ENCODE assay signal across 9 cellular contexts in the genomic region with DNA sequence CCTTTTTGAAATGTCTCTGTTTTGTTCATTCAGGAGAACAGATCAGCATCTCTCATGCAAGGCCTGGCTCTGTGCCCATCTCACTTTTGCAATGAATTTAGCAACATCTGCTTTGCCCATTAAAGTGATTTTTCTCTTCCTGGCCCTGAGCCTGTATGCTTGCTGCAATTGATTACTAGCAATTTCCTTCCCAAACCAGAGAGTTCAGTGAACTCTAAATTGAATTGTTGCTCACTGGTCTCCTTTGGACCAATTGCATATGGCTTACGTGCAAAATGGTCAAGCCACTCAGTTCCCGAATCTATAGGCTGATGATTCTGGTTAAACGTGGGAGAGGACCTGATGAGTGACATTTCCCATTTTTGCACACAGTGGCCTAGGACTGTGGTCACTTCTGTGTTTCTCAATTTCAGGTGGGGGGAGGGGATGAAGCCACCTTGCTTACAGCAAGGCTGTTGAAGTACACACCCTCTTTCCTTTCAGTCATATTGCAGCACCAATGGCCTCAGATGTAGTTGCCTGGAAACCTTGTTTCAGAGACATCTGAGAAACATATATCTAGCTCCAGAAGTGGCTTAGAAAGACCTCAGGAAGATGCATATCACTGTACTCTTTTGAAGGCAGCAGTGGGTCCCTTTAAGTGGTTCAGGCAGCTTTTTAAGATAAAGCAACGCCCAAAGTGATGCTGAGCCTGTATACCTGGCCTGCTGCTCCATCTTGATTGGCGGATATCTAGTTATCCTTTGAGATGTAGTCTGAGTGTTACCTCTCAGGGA.
DNase-seq lines count a peak whose midpoint lies in the region; ATAC-seq, FAIRE-seq and TF ChIP-seq lines count a peak whose summit lies in the region.
"Had no signal": no experiment of that assay in that cellular context is flagged by ENCODE, and none has a peak within 500 bp of the region (broad histone marks: within the 10 kb centered on the region; RNA-seq: fewer than 3 reads in every experiment).

No MANE protein-coding gene starts in this region.

- CTCF ChIA-PET in IMR-90 (lab: Yijun Ruan, JAX), result no interaction called here

- H3K18ac ChIP-seq in IMR-90 (ENCODE audit: low read depth, low read length) (peak overlapping the region; percentile 51), neuronal stem cell (ENCODE audit: low read length) (no peak overlapping the region)

- H4K8ac ChIP-seq in IMR-90 (ENCODE audit: low read depth in 2 of 2, low read length in 2 of 2) (peak overlapping the region; percentile 17 to 38; a peak in 2 of 4 replicates), neuronal stem cell (ENCODE audit: low read depth, low read length) (no peak overlapping the region)

- no peak overlapping the region for H2BK12ac ChIP-seq in neuronal stem cell (ENCODE audit: low read length)

- H2AFZ ChIP-seq in IMR-90 (replicated peaks; ENCODE audit: low read length, poor library complexity), result peak overlapping the region; percentile 9
- H2AFZ ChIP-seq in neuronal stem cell (ENCODE audit: low read length), result no peak overlapping the region

- no peak for TF ChIP-seq CTCF in IMR-90 (conservative IDR thresholded peaks at IDR 0.05; ENCODE audit: low read depth, low read length)

- peak; percentile 99 for FAIRE-seq in GM12891 (lab: Jason Lieb, UNC)

- H3K4me1 ChIP-seq in IMR-90 (ENCODE audit: control insufficient read depth, insufficient read depth, low read length) (peaks cover 27% of the 10 kb centered on the region), neuronal stem cell (ENCODE audit: control insufficient read depth in 2 of 2, insufficient read depth in 1 of 2, low read depth in 1 of 2, low read length in 2 of 2) (peaks cover 0 to 5% of the 10 kb centered on the region in 2 donors)

- H3K27me3 Mint-ChIP-seq in activated T-helper 1 cell treated with anti-CD3 and anti-CD28 coated beads, Interleukin-12 subunit alpha, Interleukin-12 subunit beta, Interleukin-2, Interleukin-4 antibody, amounts not matched to agents 30 ng/mL and 10 ng/mL and 1 ng/mL, durations not matched to agents 14 hours and 24 hours and 36 hours (ENCODE audit: insufficient read depth), result no peaks in the 10 kb centered on the region
- H3K27me3 Mint-ChIP-seq: memory B cell had no signal

- H2BK20ac ChIP-seq in IMR-90 (ENCODE audit: low read depth, low read length), result peak overlapping the region; percentile 59

- TF ChIP-seq POLR2A in GM12891 (IDR thresholded peaks at IDR 0.05; ENCODE audit: low read depth, low read length), result no peak; the same call in 1 of the 2 replicates
- TF ChIP-seq POLR2A in IMR-90 (IDR thresholded peaks at IDR 0.05; ENCODE audit: low read depth, low read length), result no peak

- H3K14ac ChIP-seq in IMR-90 (replicated peaks; ENCODE audit: low read depth, low read length) (peak overlapping the region; percentile 57), neuronal stem cell (ENCODE audit: low read length) (no peak overlapping the region)

- H3K79me1 ChIP-seq in IMR-90 (ENCODE audit: low read depth in 1 of 2, low read length in 2 of 2) (peaks cover 0 to 3% of the 10 kb centered on the region in 2 experiments; a peak in 1 of 4 replicates), neuronal stem cell (ENCODE audit: low read depth, low read length) (no peaks in the 10 kb centered on the region)

- peaks cover 7% of the 10 kb centered on the region for H3K9me3 Mint-ChIP-seq in activated T-helper 1 cell treated with anti-CD3 and anti-CD28 coated beads, Interleukin-12 subunit alpha, Interleukin-12 subunit beta, Interleukin-2, Interleukin-4 antibody, amounts not matched to agents 30 ng/mL and 10 ng/mL and 1 ng/mL, durations not matched to agents 14 hours and 24 hours and 36 hours

- H3K27ac Mint-ChIP-seq in activated T-helper 1 cell treated with anti-CD3 and anti-CD28 coated beads, Interleukin-12 subunit alpha, Interleukin-12 subunit beta, Interleukin-2, Interleukin-4 antibody, amounts not matched to agents 30 ng/mL and 10 ng/mL and 1 ng/mL, durations not matched to agents 14 hours and 24 hours and 36 hours, result peak overlapping the region; percentile 66
- H3K27ac Mint-ChIP-seq: memory B cell had no signal

- H3K9me3 ChIP-seq in IMR-90 (ENCODE audit: control insufficient read depth, insufficient read depth, low read length), result no peaks in the 10 kb centered on the region
- H3K9me3 ChIP-seq in neuronal stem cell (replicated peaks in 1 of 2; ENCODE audit: control insufficient read depth in 2 of 2, insufficient read depth in 1 of 2, low read depth in 1 of 2, low read length in 2 of 2), result no peaks in the 10 kb centered on the region

- peak; percentile 66 for ATAC-seq in GM21447 (IDR thresholded peaks at IDR 0.05; ENCODE audit: unreplicated experiment)
- no peak for ATAC-seq in IMR-90 (ENCODE audit: low read depth)

- no peak overlapping the region for H2AK9ac ChIP-seq in IMR-90 (replicated peaks; ENCODE audit: low read depth, low read length, poor library complexity)

- H2BK5ac ChIP-seq in IMR-90 (ENCODE audit: low read depth, low read length, poor library complexity, severe bottlenecking) (peak overlapping the region; percentile 13), neuronal stem cell (ENCODE audit: low read length) (no peak overlapping the region)

- dilution Hi-C loops in IMR-90 (cut with HindIII; ENCODE audit: low sequenced_read_pairs, unreplicated experiment), result no loop called here

- H3K4me3 Mint-ChIP-seq in activated T-helper 1 cell treated with anti-CD3 and anti-CD28 coated beads, Interleukin-12 subunit alpha, Interleukin-12 subunit beta, Interleukin-2, Interleukin-4 antibody, amounts not matched to agents 30 ng/mL and 10 ng/mL and 1 ng/mL, durations not matched to agents 14 hours and 24 hours and 36 hours, result no peak overlapping the region
- H3K4me3 Mint-ChIP-seq: memory B cell had no signal

- H2AK5ac ChIP-seq in IMR-90 (ENCODE audit: low read depth, low read length), result peak overlapping the region; percentile 79; the same call in 1 of the 2 replicates
- no peak overlapping the region for H2AK5ac ChIP-seq in neuronal stem cell (ENCODE audit: low read depth, low read length)

- DNase-seq in GM12891 (ENCODE audit: insufficient read length, low spot score) (no peak), IMR-90 (peak; percentile 62), medulla oblongata (ENCODE audit: extremely low spot score) (peak; percentile 7), DMS153 treated with DMSO at 0.1 percent for 48 hours (lab: John Stamatoyannopoulos, UW; ENCODE audit: unreplicated experiment) (no peak), NCI-H2107 treated with DMSO at 0.1 percent for 48 hours (lab: John Stamatoyannopoulos, UW; ENCODE audit: unreplicated experiment) (no peak), neuronal stem cell (ENCODE audit: low spot score) (no peak)
- peak; percentile 11 for DNase-seq in activated T-helper 1 cell treated with anti-CD3 and anti-CD28 coated beads, Interleukin-12 subunit alpha, Interleukin-12 subunit beta, Interleukin-2, Interleukin-4 antibody, amounts not matched to agents 30 ng/mL and 10 ng/mL and 1 ng/mL, durations not matched to agents 14 hours and 24 hours and 36 hours (ENCODE audit: low spot score)

- H3K4ac ChIP-seq in IMR-90 (ENCODE audit: low read depth, low read length) (peak overlapping the region; percentile 89), neuronal stem cell (ENCODE audit: low read length) (no peak overlapping the region)

- H3K9me1 ChIP-seq in IMR-90 (ENCODE audit: insufficient read depth, low read length), result peaks cover 25% of the 10 kb centered on the region

- H4K91ac ChIP-seq in IMR-90 (ENCODE audit: insufficient read depth, low read depth, low read length), result peak overlapping the region; percentile 44
- no peak overlapping the region for H4K91ac ChIP-seq in neuronal stem cell (ENCODE audit: low read depth, low read length, poor library complexity)

- POLR2A ChIA-PET in IMR-90 (lab: Charles Lee; ENCODE audit: unreplicated experiment), result no interaction called here

- H3K56ac ChIP-seq in IMR-90 (ENCODE audit: extremely low read depth, insufficient read depth, low read length), result no peak overlapping the region

- H4K20me1 ChIP-seq in IMR-90 (ENCODE audit: insufficient read depth, low read length), result 0 out of 2 replicates have a peak, but pooled peaks cover 3% of the 10 kb centered on the region

- H3K23ac ChIP-seq in IMR-90 (ENCODE audit: low read depth, low read length) (0 out of 2 replicates have a peak overlapping the region, but pooled peaks have one; percentile 16), neuronal stem cell (ENCODE audit: low read depth, low read length, poor library complexity) (no peak overlapping the region)

- H2BK15ac ChIP-seq in IMR-90 (ENCODE audit: low read depth, low read length) (peak overlapping the region; percentile 81), neuronal stem cell (ENCODE audit: low read length) (no peak overlapping the region)

- H4K5ac ChIP-seq in IMR-90 (ENCODE audit: low read depth, low read length), result peak overlapping the region; percentile 30

- intact Hi-C loops in IMR-90 (cut with micrococcal nuclease), result no loop called here
- intact Hi-C loops in activated T-helper 1 cell treated with anti-CD3 and anti-CD28 coated beads, Interleukin-12 subunit alpha, Interleukin-12 subunit beta, Interleukin-2, Interleukin-4 antibody, amounts not matched to agents 30 ng/mL and 10 ng/mL and 1 ng/mL, durations not matched to agents 14 hours and 24 hours and 36 hours (cut with micrococcal nuclease), result loop anchor here (1.0 kb wide), 5 partner anchors 27 to 207 kb away; no protein-coding TSS in a partner anchor

- no TSS peak for BruUV-seq in IMR-90 (replicated peaks; lab: Mats Ljungman, UMichigan)

- H3K9ac ChIP-seq in IMR-90 (ENCODE audit: low read depth, low read length), result no peak overlapping the region
- no peak overlapping the region for H3K9ac ChIP-seq in neuronal stem cell (ENCODE audit: low read depth, low read length, poor library complexity)

- H3K27ac ChIP-seq in IMR-90 (ENCODE audit: insufficient read depth, low read length) (peak overlapping the region; percentile 49; the same call in 1 of the 2 replicates), neuronal stem cell (replicated peaks; ENCODE audit: low read length) (no peak overlapping the region)

- TF ChIP-seq RAD21 in IMR-90 (IDR thresholded peaks at IDR 0.05; ENCODE audit: low read length), result no peak

- peaks cover 60% of the 10 kb centered on the region for H3K4me1 Mint-ChIP-seq in activated T-helper 1 cell treated with anti-CD3 and anti-CD28 coated beads, Interleukin-12 subunit alpha, Interleukin-12 subunit beta, Interleukin-2, Interleukin-4 antibody, amounts not matched to agents 30 ng/mL and 10 ng/mL and 1 ng/mL, durations not matched to agents 14 hours and 24 hours and 36 hours (ENCODE audit: low read depth)

- WGBS in IMR-90 (ENCODE audit: extremely low coverage in 2 of 2, insufficient read length in 1 of 2), 2 experiments, result no CpG with 5 or more reads among the region's 5 CpGs
- WGBS in neuronal stem cell (ENCODE audit: extremely low coverage in 2 of 2, insufficient read length in 2 of 2, insufficient replicate concordance in 1 of 2), 2 donors, result no CpG with 5 or more reads among the region's 5 CpGs

- H3K27me3 ChIP-seq in IMR-90 (ENCODE audit: control insufficient read depth, insufficient read depth, low read length) (no peaks in the 10 kb centered on the region), neuronal stem cell (ENCODE audit: control insufficient read depth in 3 of 3, insufficient read depth in 3 of 3, low read depth in 1 of 3, low read length in 3 of 3) (no peaks in the 10 kb centered on the region)

- H3K4me3 ChIP-seq in IMR-90 (ENCODE audit: insufficient read depth, low read depth, low read length), result no peak overlapping the region
- no peak overlapping the region for H3K4me3 ChIP-seq in neuronal stem cell (ENCODE audit: low read length in 2 of 2)

- no peak overlapping the region for H3K4me2 ChIP-seq in IMR-90 (ENCODE audit: low read depth, low read length)
- H3K4me2 ChIP-seq in neuronal stem cell (ENCODE audit: insufficient read depth, low read length, poor library complexity, severe bottlenecking), result no peak overlapping the region

- H3K36me3 ChIP-seq in IMR-90 (ENCODE audit: control insufficient read depth, insufficient read depth, low read length) (no peaks in the 10 kb centered on the region), neuronal stem cell (replicated peaks in 1 of 2; ENCODE audit: control insufficient read depth in 2 of 2, insufficient read depth in 2 of 2, low read length in 2 of 2) (no peaks in the 10 kb centered on the region)

- in situ Hi-C loops in IMR-90 (cut with MboI; ENCODE audit: low sequenced_read_pairs), result no loop called here

- H2BK120ac ChIP-seq in IMR-90 (ENCODE audit: low read depth, low read length) (peak overlapping the region; percentile 83), neuronal stem cell (ENCODE audit: low read depth, low read length) (no peak overlapping the region)

- peaks cover 10% of the 10 kb centered on the region for H3K36me3 Mint-ChIP-seq in activated T-helper 1 cell treated with anti-CD3 and anti-CD28 coated beads, Interleukin-12 subunit alpha, Interleukin-12 subunit beta, Interleukin-2, Interleukin-4 antibody, amounts not matched to agents 30 ng/mL and 10 ng/mL and 1 ng/mL, durations not matched to agents 14 hours and 24 hours and 36 hours (ENCODE audit: low read depth)

Comparison
In these comparisons a context has a peak if more than half of its experiments do, and no peak if none do; other contexts are left out.
1. DNase-seq: peak in IMR-90 (single experiment), activated T-helper 1 cell treated with anti-CD3 and anti-CD28 coated beads, Interleukin-12 subunit alpha, Interleukin-12 subunit beta, Interleukin-2, Interleukin-4 antibody, amounts not matched to agents 30 ng/mL and 10 ng/mL and 1 ng/mL, durations not matched to agents 14 hours and 24 hours and 36 hours (single experiment) and medulla oblongata (single experiment); none in GM12891 (single experiment), DMS153 treated with DMSO at 0.1 percent for 48 hours (single experiment), NCI-H2107 treated with DMSO at 0.1 percent for 48 hours (single experiment) and neuronal stem cell (single experiment).